In the genomic region with DNA sequence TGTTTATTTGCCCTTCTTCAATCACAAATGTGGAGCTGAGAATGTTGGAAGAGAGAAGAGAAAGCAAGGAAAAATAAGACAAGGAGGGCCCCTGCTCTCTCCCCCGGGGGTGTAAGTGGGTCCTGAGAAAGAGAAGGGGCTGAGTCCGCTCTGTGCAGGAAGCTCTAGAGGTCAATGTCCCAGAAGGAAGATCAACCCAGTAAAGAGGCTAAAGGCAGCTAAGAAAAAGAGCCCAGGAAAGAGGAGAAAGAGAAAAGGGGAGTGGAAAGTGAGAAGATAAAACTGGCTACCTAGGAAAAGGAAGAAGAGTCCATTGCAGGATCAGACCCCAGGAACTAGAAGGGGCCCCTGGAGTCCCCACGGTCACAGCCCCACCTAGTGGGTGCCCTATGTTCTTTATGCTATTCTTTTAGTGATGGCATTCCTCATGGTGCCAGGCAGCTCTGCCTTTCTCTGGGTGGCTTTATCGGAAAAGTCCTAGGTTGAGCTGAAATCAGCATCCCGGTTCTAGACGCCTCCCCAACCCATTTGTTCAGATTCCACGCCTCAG, we compare ENCODE assay signal across 8 cellular contexts.
DNase-seq lines count a peak whose midpoint lies in the region; ATAC-seq lines count a peak whose summit lies in the region.

No MANE protein-coding gene starts in this region.

- H3K4me1 Mint-ChIP-seq in activated T-cell treated with anti-CD3 and anti-CD28 coated beads, Interleukin-2, amount 50 U/mL, for 4 hours (ENCODE audit: low read depth): no peaks in the 10 kb centered on the region

- H3K27me3 Mint-ChIP-seq in activated T-cell treated with anti-CD3 and anti-CD28 coated beads, Interleukin-2, amount 50 U/mL, for 4 hours (ENCODE audit: low read depth): no peaks in the 10 kb centered on the region

- peaks cover 6% of the 10 kb centered on the region for H3K9me3 Mint-ChIP-seq in activated T-cell treated with anti-CD3 and anti-CD28 coated beads, Interleukin-2, amount 50 U/mL, for 4 hours

- no peak overlapping the region for H3K4me3 Mint-ChIP-seq in activated T-cell treated with anti-CD3 and anti-CD28 coated beads, Interleukin-2, amount 50 U/mL, for 4 hours

- H3K36me3 Mint-ChIP-seq in activated T-cell treated with anti-CD3 and anti-CD28 coated beads, Interleukin-2, amount 50 U/mL, for 4 hours (ENCODE audit: insufficient read depth): no peaks in the 10 kb centered on the region

- peak; percentile 82 for DNase-seq in A172 (ENCODE audit: low spot score)
- peak; percentile 18 for DNase-seq in NCI-H1048 (lab: John Stamatoyannopoulos, UW)
- peak; percentile 38 for DNase-seq in amniotic epithelial cell (ENCODE audit: low read depth)
- peak; percentile 58 for DNase-seq in left ventricle myocardium superior
- peak; percentile 56 for DNase-seq in renal cortical epithelial cell (ENCODE audit: low read depth)
- DNase-seq in NCI-H128 (lab: John Stamatoyannopoulos, UW; ENCODE audit: unreplicated experiment): no peak
- no peak for DNase-seq in activated T-cell treated with anti-CD3 and anti-CD28 coated beads, Interleukin-2, amount 50 U/mL, for 4 hours

- intact Hi-C loops in left ventricle myocardium superior (cut with micrococcal nuclease): no loop called here

- peak; percentile 64 for ATAC-seq in GM18498 (IDR thresholded peaks at IDR 0.05; ENCODE audit: unreplicated experiment)
- peak; percentile 85 for ATAC-seq in left ventricle myocardium superior
- ATAC-seq in activated T-cell treated with anti-CD3 and anti-CD28 coated beads, Interleukin-2, amount 50 U/mL, for 4 hours: no peak

Comparison
In these comparisons a context has a peak if more than half of its experiments do, and no peak if none do; other contexts are left out.
1. DNase-seq: peak in A172 (single experiment), NCI-H1048 (single experiment), amniotic epithelial cell (single experiment), left ventricle myocardium superior (single experiment) and renal cortical epithelial cell (single experiment); none in NCI-H128 (single experiment) and activated T-cell treated with anti-CD3 and anti-CD28 coated beads, Interleukin-2, amount 50 U/mL, for 4 hours (single experiment).
2. ATAC-seq: peak in GM18498 (single experiment) and left ventricle myocardium superior (single experiment); none in activated T-cell treated with anti-CD3 and anti-CD28 coated beads, Interleukin-2, amount 50 U/mL, for 4 hours (0 of 2).